In the genomic region with DNA sequence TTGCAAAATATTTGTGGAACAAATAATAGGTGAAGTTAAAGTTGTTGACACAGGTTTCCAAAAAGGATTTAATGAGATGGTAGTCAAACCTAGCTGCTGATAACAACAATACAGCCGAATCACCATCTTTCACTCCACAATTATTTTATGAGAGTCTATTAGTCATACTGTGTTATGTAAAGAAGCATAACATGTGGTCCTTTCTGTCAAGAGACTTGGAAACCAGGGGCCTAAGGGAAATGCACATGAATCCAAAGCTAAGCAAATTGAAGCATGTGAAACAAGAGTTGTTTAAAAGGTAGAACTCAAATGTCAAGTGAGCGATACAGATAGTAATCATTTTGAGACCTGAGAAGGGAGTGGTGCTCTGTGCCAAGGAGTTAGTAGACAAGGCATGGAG, we compare ENCODE assay signal across 13 cellular contexts. TPM values are rescaled to one million over a fixed set of nuclear protein-coding genes. Genes with fewer than 3 reads are reported as not detected.
DNase-seq lines count a peak whose midpoint lies in the region; ATAC-seq and TF ChIP-seq lines count a peak whose summit lies in the region.
"Had no signal": no experiment of that assay in that cellular context is flagged by ENCODE, and none has a peak within 500 bp of the region (broad histone marks: within the 10 kb centered on the region; RNA-seq: fewer than 3 reads in every experiment).

No MANE protein-coding gene starts in this region.

- DNase-seq in mammary epithelial cell (peak; percentile 21), MCF 10A (ENCODE audit: unreplicated experiment) (no peak), NCI-H2081 (lab: John Stamatoyannopoulos, UW) (peak; percentile 16 to 54), GM13977 (ENCODE audit: low spot score) (no peak), NCI-H2196 treated with DMSO at 0.1 percent for 48 hours (lab: John Stamatoyannopoulos, UW; ENCODE audit: unreplicated experiment) (no peak), H7 (no peak)
- DNase-seq in central memory CD8-positive, alpha-beta T cell (ENCODE audit: low spot score in 2 of 2): no peak
- no peak for DNase-seq in stimulated activated naive CD8-positive, alpha-beta T cell treated with anti-CD3 and anti-CD28 coated beads, Interleukin-15, amount 100 ng/mL, for 72 hours
- DNase-seq: glutamatergic neuron, KG1, left cardiac atrium, nephron progenitor cell, OCI-M1 had no signal

- no peaks in the 10 kb centered on the region for H3K27me3 Mint-ChIP-seq in MCF 10A (ENCODE audit: insufficient read depth, unreplicated experiment)
- no peaks in the 10 kb centered on the region for H3K27me3 Mint-ChIP-seq in central memory CD8-positive, alpha-beta T cell
- no peaks in the 10 kb centered on the region for H3K27me3 Mint-ChIP-seq in stimulated activated naive CD8-positive, alpha-beta T cell treated with anti-CD3 and anti-CD28 coated beads, Interleukin-15, amount 100 ng/mL, for 72 hours

- H3K4me1 ChIP-seq in mammary epithelial cell (ENCODE audit: insufficient read depth, low read length): no peaks in the 10 kb centered on the region

- no peak for TF ChIP-seq CTCF in mammary epithelial cell (conservative IDR thresholded peaks at IDR 0.05 in 1 of 2, IDR thresholded peaks at IDR 0.05 in 1 of 2; ENCODE audit: extremely low read depth in 1 of 2, insufficient read depth in 1 of 2, low read depth in 1 of 2, low read length in 2 of 2)
- TF ChIP-seq CTCF in MCF 10A (IDR thresholded peaks at IDR 0.05; ENCODE audit: unreplicated experiment): no peak
- TF ChIP-seq CTCF in GM13977 (IDR thresholded peaks at IDR 0.05; ENCODE audit: extremely low read depth, insufficient read depth, missing control alignments): no peak

- H3K36me3 ChIP-seq in mammary epithelial cell (ENCODE audit: insufficient read depth, low read length) (no peaks in the 10 kb centered on the region), H7 (replicated peaks; ENCODE audit: control insufficient read depth, insufficient read depth, low read length) (no peaks in the 10 kb centered on the region)

- 73% methylated on average over 2 of the region's 2 CpGs for WGBS in mammary epithelial cell (ENCODE audit: low coverage, missing lambda C conversion rate)

- H3K4me2 ChIP-seq in mammary epithelial cell (ENCODE audit: insufficient read depth, low read depth, low read length): no peak overlapping the region

- no peaks in the 10 kb centered on the region for H3K27me3 ChIP-seq in mammary epithelial cell (ENCODE audit: insufficient read depth, low read length)
- no peaks in the 10 kb centered on the region for H3K27me3 ChIP-seq in H7 (ENCODE audit: control insufficient read depth, insufficient read depth, low read length)

- H3K27ac Mint-ChIP-seq in MCF 10A (ENCODE audit: low read depth, unreplicated experiment): no peak overlapping the region
- peak overlapping the region; percentile 92 for H3K27ac Mint-ChIP-seq in central memory CD8-positive, alpha-beta T cell (ENCODE audit: low read depth)
- H3K27ac Mint-ChIP-seq in stimulated activated naive CD8-positive, alpha-beta T cell treated with anti-CD3 and anti-CD28 coated beads, Interleukin-15, amount 100 ng/mL, for 72 hours: peak overlapping the region in 1 of 2 donors; percentile 97
- H3K27ac Mint-ChIP-seq: nephron progenitor cell had no signal

- H3K4me3 ChIP-seq in mammary epithelial cell (replicated peaks in 1 of 3; ENCODE audit: insufficient read depth in 1 of 3, low read depth in 2 of 3, low read length in 3 of 3) (no peak overlapping the region), H7 (ENCODE audit: insufficient read depth, low read depth, low read length) (no peak overlapping the region)

- in situ Hi-C loops in mammary epithelial cell (cut with MboI; ENCODE audit: low sequenced_read_pairs in 2 of 2): no loop called here
- in situ Hi-C loops in GM13977 (cut with MboI; ENCODE audit: low pct_unique_long_range_greater_than_20kb, low sequenced_read_pairs, unreplicated experiment): no loop called here

- H4K20me1 ChIP-seq in mammary epithelial cell (ENCODE audit: insufficient read depth, low read length): no peaks in the 10 kb centered on the region

- no peak overlapping the region for H3K9ac ChIP-seq in mammary epithelial cell (ENCODE audit: insufficient read depth, low read length)

- POLR2A ChIA-PET in MCF 10A (lab: Yijun Ruan, JAX): interaction anchor here (1.3 kb wide), 1 partner anchor 28 kb away, joined by 3 read pairs; no protein-coding TSS in a partner anchor

- H3K4me1 Mint-ChIP-seq in MCF 10A (ENCODE audit: insufficient read depth, unreplicated experiment): peaks cover 6% of the 10 kb centered on the region
- peaks cover 63% of the 10 kb centered on the region for H3K4me1 Mint-ChIP-seq in central memory CD8-positive, alpha-beta T cell
- H3K4me1 Mint-ChIP-seq in stimulated activated naive CD8-positive, alpha-beta T cell treated with anti-CD3 and anti-CD28 coated beads, Interleukin-15, amount 100 ng/mL, for 72 hours: peaks cover 92% of the 10 kb centered on the region

- H2AFZ ChIP-seq in mammary epithelial cell (ENCODE audit: low read depth, low read length): no peak overlapping the region

- H3K9me3 Mint-ChIP-seq in MCF 10A (ENCODE audit: unreplicated experiment): no peaks in the 10 kb centered on the region
- H3K9me3 Mint-ChIP-seq in central memory CD8-positive, alpha-beta T cell: peaks cover 5% of the 10 kb centered on the region
- peaks cover 6% of the 10 kb centered on the region in 2 donors for H3K9me3 Mint-ChIP-seq in stimulated activated naive CD8-positive, alpha-beta T cell treated with anti-CD3 and anti-CD28 coated beads, Interleukin-15, amount 100 ng/mL, for 72 hours
- H3K9me3 Mint-ChIP-seq: nephron progenitor cell had no signal

- no peak overlapping the region for H3K27ac ChIP-seq in mammary epithelial cell (ENCODE audit: insufficient read depth, low read depth, low read length)

- no peak overlapping the region for H3K4me3 Mint-ChIP-seq in MCF 10A (ENCODE audit: unreplicated experiment)
- H3K4me3 Mint-ChIP-seq in central memory CD8-positive, alpha-beta T cell: peak overlapping the region; percentile 73
- H3K4me3 Mint-ChIP-seq in stimulated activated naive CD8-positive, alpha-beta T cell treated with anti-CD3 and anti-CD28 coated beads, Interleukin-15, amount 100 ng/mL, for 72 hours: peak overlapping the region; percentile 74 to 82
- H3K4me3 Mint-ChIP-seq: nephron progenitor cell had no signal

- dilution Hi-C loops in mammary epithelial cell (cut with HindIII; ENCODE audit: low sequenced_read_pairs): no loop called here

- no peak for ATAC-seq in central memory CD8-positive, alpha-beta T cell (replicated peaks; ENCODE audit: extremely low read depth, poor library complexity, severe bottlenecking)
- ATAC-seq in stimulated activated naive CD8-positive, alpha-beta T cell treated with anti-CD3 and anti-CD28 coated beads, Interleukin-15, amount 100 ng/mL, for 72 hours: peak; percentile 11
- ATAC-seq: left cardiac atrium had no signal

- BruUV-seq in mammary epithelial cell (replicated peaks; lab: Mats Ljungman, UMichigan) (no TSS peak), MCF 10A (replicated peaks; lab: Mats Ljungman, UMichigan) (no TSS peak)

- intact Hi-C loops in mammary epithelial cell (cut with micrococcal nuclease) (no loop called here), MCF 10A (cut with micrococcal nuclease) (no loop called here)

- CTCF ChIA-PET in mammary epithelial cell (lab: Charles Lee; ENCODE audit: low non-redundant PET) (no interaction called here), MCF 10A (lab: Yijun Ruan, JAX) (interaction anchor here (0.6 kb wide), 1 partner anchor 14 kb away, joined by 3 read pairs; no protein-coding TSS in a partner anchor)

- H3K9me3 ChIP-seq in mammary epithelial cell (replicated peaks; ENCODE audit: insufficient read depth, low read length): no peaks in the 10 kb centered on the region

- no peaks in the 10 kb centered on the region for H3K36me3 Mint-ChIP-seq in MCF 10A (ENCODE audit: insufficient read depth, unreplicated experiment)
- peaks cover 35% of the 10 kb centered on the region for H3K36me3 Mint-ChIP-seq in central memory CD8-positive, alpha-beta T cell (ENCODE audit: insufficient read depth)

- no peaks in the 10 kb centered on the region for H3K79me2 ChIP-seq in mammary epithelial cell (ENCODE audit: insufficient read depth, low read length)

RNA-seq across cellular contexts. Expression of a gene that starts 16.0 kb away (rescaled TPM):
- total RNA-seq in mammary epithelial cell (not detected), MCF 10A (2022) (not detected in 2 replicates)
- not detected for polyA plus RNA-seq in mammary epithelial cell
- not detected for polyA minus RNA-seq in mammary epithelial cell
- total RNA-seq in H7 (2014; rRNA removed; shearing (Covaris generic)): not detected in 2 replicates

Comparison
In these comparisons a context has a peak if more than half of its experiments do, and no peak if none do; other contexts are left out.
1. DNase-seq: peak in mammary epithelial cell (single experiment) and NCI-H2081 (2 of 2); none in MCF 10A (single experiment), central memory CD8-positive, alpha-beta T cell (0 of 2), stimulated activated naive CD8-positive, alpha-beta T cell treated with anti-CD3 and anti-CD28 coated beads, Interleukin-15, amount 100 ng/mL, for 72 hours (0 of 2), GM13977 (single experiment), NCI-H2196 treated with DMSO at 0.1 percent for 48 hours (single experiment) and H7 (single experiment).